ENCODE assay signal across 23 cellular contexts in the genomic region with DNA sequence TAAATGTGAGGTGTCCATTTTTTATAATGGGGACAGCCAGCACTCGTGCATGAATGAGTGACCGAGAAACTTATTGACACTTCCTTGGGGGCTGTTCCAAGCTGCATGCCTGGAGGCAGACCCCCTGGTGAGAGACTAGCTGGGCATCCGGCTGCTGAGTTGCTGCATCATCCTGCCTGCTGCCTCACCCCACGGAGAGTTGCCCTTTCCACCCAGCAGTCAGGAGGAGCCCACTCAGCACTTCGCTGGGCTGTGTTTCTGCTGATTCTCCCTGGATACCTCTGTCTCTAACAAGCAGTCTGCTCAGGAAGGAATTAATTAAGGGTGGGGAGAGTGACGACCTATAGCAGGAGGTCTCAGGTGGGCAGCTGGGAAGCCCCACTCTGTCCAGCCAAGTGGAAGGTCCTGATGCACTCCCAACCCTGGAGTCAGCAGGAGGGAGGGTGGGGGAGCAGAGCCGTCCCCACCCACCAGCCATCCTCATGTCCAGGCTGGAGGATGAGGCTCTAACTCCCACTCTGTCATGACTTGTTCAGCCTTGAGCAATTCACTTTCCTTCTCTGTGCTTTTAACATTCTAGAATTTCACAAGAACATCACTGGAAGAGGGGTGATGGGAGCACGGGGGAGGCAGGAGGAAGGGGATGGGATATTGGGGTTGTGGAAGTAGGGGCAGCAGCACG.
A peak's percentile ranks its signal among the peaks of the same experiment; 100 is the strongest.
DNase-seq lines count a peak whose midpoint lies in the region; ATAC-seq and TF ChIP-seq lines count a peak whose summit lies in the region.
"Had no signal": no experiment of that assay in that cellular context is flagged by ENCODE, and none has a peak within 500 bp of the region (broad histone marks: within the 10 kb centered on the region; RNA-seq: fewer than 3 reads in every experiment).

No MANE protein-coding gene starts in this region.

- H3K9me3 ChIP-seq in iPS-20b (ENCODE audit: insufficient read depth, low read depth, low read length), result no peaks in the 10 kb centered on the region
- H3K9me3 ChIP-seq in spleen, result no peaks in the 10 kb centered on the region
- H3K9me3 ChIP-seq: adrenal gland, prostate gland had no signal

- H3K4me3 ChIP-seq in iPS-20b (ENCODE audit: low read length), result no peak overlapping the region
- H3K4me3 ChIP-seq in spleen, result no peak overlapping the region
- H3K4me3 ChIP-seq: adrenal gland, prostate gland had no signal

- no peak for ATAC-seq in GM21528 (IDR thresholded peaks at IDR 0.05; ENCODE audit: low FRiP score, unreplicated experiment)
- ATAC-seq: HCT116, T-cell had no signal

- no peak overlapping the region for H3K27ac ChIP-seq in iPS-20b (ENCODE audit: low read length)
- no peak overlapping the region for H3K27ac ChIP-seq in spleen
- H3K27ac ChIP-seq: adrenal gland, HL-60, prostate gland had no signal

- H3K27ac Mint-ChIP-seq in brain, result peak overlapping the region in 3 of 5 experiments; percentile 51 to 97 (median 64)
- H3K27ac Mint-ChIP-seq in type B pancreatic cell, result peak overlapping the region; percentile 41
- H3K27ac Mint-ChIP-seq: CD14-positive monocyte, memory B cell, nephron progenitor cell, T-cell had no signal

- H3K4me1 ChIP-seq in iPS-20b (ENCODE audit: insufficient read depth, low read length) (peaks cover 8% of the 10 kb centered on the region; the same call in 1 of the 2 replicates), spleen (no peaks in the 10 kb centered on the region)
- H3K4me1 ChIP-seq: adrenal gland, prostate gland had no signal

- H3K36me3 ChIP-seq in iPS-20b (ENCODE audit: insufficient read depth, low read depth, low read length) (no peaks in the 10 kb centered on the region), spleen (no peaks in the 10 kb centered on the region)
- H3K36me3 ChIP-seq: adrenal gland, prostate gland had no signal

- DNase-seq in NCI-H748 (lab: John Stamatoyannopoulos, UW; ENCODE audit: unreplicated experiment) (peak; percentile 34), NCI-H748 treated with DMSO at 0.1 percent for 48 hours (lab: John Stamatoyannopoulos, UW) (no peak), type B pancreatic cell (ENCODE audit: extremely low spot score, unreplicated experiment) (no peak), spleen (no peak), cerebellum (ENCODE audit: low spot score) (no peak)
- DNase-seq: activated CD8-positive, alpha-beta memory T cell treated with anti-CD3 and anti-CD28 coated beads, Interleukin-2, amount 50 U/mL, for 48 hours; activated effector memory CD4-positive, alpha-beta T cell treated with Interleukin-2 at 50 U/mL for 16 hours; adrenal gland; cerebellar nuclear complex; islet precursor cell; MV-4-11; NCI-H526; nephron progenitor cell; Right ventricle myocardium superior; T-cell had no signal

- no peak for TF ChIP-seq POLR2A in spleen (IDR thresholded peaks at IDR 0.05)

- H3K27me3 Mint-ChIP-seq in brain, result peaks cover 2% of the 10 kb centered on the region
- H3K27me3 Mint-ChIP-seq in type B pancreatic cell, result peaks cover 7% of the 10 kb centered on the region
- H3K27me3 Mint-ChIP-seq: T-cell had no signal

- H3K4me3 Mint-ChIP-seq in brain (no peak overlapping the region), type B pancreatic cell (no peak overlapping the region)
- H3K4me3 Mint-ChIP-seq: memory B cell, nephron progenitor cell, T-cell had no signal

- TF ChIP-seq CTCF in brain (conservative IDR thresholded peaks at IDR 0.05) (no peak), type B pancreatic cell (conservative IDR thresholded peaks at IDR 0.05) (no peak), spleen (IDR thresholded peaks at IDR 0.05 in 8 of 11, conservative IDR thresholded peaks at IDR 0.05 in 3 of 11) (no peak)

- WGBS in spleen, 5 donors, result 61 to 79% (median 64%) methylated on average over 9 of the region's 9 CpGs

- H3K9ac ChIP-seq in iPS-20b (ENCODE audit: low read depth, low read length), result 0 out of 2 replicates have a peak overlapping the region, but pooled peaks have one; percentile 15

- H3K9me3 Mint-ChIP-seq in brain (no peaks in the 10 kb centered on the region), type B pancreatic cell (no peaks in the 10 kb centered on the region)
- H3K9me3 Mint-ChIP-seq: CD14-positive monocyte, memory B cell, nephron progenitor cell, T-cell had no signal

- intact Hi-C loops in spleen (cut with DNase I; ENCODE audit: low total_unique reads), result no loop called here

- H3K36me3 Mint-ChIP-seq in brain (no peaks in the 10 kb centered on the region), type B pancreatic cell (no peaks in the 10 kb centered on the region)
- H3K36me3 Mint-ChIP-seq: CD14-positive monocyte, memory B cell, T-cell had no signal

- H3K4me1 Mint-ChIP-seq in brain (peaks cover 55% of the 10 kb centered on the region), type B pancreatic cell (ENCODE audit: unreplicated experiment) (peaks cover 37% of the 10 kb centered on the region)
- H3K4me1 Mint-ChIP-seq: CD14-positive monocyte, memory B cell had no signal

- H3K27me3 ChIP-seq in iPS-20b (ENCODE audit: insufficient read depth, low read length) (no peaks in the 10 kb centered on the region), spleen (replicated peaks in 1 of 7) (no peaks in the 10 kb centered on the region)
- H3K27me3 ChIP-seq: adrenal gland had no signal
